12 cellular contexts compared by ENCODE assay signal in the genomic region with DNA sequence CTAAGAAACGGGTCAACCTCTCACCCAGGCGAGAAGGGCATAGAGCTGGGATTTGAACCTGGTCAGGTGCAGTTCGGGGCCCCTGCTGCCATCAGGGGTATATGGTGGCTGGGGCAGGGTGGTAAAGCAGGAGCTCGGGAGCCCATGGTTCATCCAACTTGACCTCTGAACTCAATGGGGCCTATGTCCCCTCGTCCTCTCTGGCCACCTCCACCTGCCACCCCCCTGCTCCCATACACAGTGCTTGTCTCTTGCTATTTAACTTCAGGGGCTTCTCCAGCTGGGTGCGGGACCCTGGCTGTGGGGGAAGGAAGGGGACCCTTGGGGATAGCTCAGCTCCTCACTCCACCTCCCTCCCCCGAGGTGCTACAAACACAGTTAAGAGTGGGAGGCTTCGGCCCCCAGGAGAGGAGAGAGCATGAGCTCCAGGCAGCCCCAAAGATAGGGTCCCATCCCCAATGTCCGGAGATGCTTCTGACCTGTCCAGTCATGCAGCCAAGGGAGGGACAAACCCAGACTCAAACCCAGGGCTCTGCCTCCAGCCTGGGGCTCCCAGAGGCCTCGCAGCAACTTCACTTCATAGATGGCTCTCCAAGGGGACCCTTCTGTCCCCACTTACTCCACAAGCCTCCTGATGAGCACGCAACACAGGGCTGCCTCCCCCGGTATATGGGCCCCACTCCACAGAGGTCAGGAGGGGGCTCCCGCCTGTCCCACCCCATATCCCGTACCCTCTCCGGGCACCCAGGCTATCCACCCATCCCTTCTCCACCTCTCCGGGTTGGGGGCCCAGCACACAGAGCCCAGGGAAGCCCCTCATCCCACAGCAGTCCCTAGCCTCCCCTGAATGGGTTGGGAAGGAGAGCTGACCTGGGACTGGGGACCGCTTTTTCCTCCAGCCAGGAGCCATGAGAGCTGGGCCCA. TPM values are rescaled to one million over a fixed set of nuclear protein-coding genes. Genes with fewer than 3 reads are reported as not detected.
A peak's percentile ranks its signal among the peaks of the same experiment; 100 is the strongest.
DNase-seq lines count a peak whose midpoint lies in the region; ATAC-seq, FAIRE-seq and TF ChIP-seq lines count a peak whose summit lies in the region.
"Had no signal": no experiment of that assay in that cellular context is flagged by ENCODE, and none has a peak within 500 bp of the region (broad histone marks: within the 10 kb centered on the region; RNA-seq: fewer than 3 reads in every experiment).

No MANE protein-coding gene starts in this region.

- H3K4me3 Mint-ChIP-seq in activated naive CD4-positive, alpha-beta T cell treated with anti-CD3 and anti-CD28 coated beads, Interleukin-2, amount 50 U/mL, for 24 hours: peak overlapping the region; percentile 90

- H3K36me3 ChIP-seq in BE2C: no peaks in the 10 kb centered on the region

- no peaks in the 10 kb centered on the region for H3K4me1 ChIP-seq in BE2C

- H3K27me3 Mint-ChIP-seq in activated naive CD4-positive, alpha-beta T cell treated with anti-CD3 and anti-CD28 coated beads, Interleukin-2, amount 50 U/mL, for 24 hours: no peaks in the 10 kb centered on the region

- peak; percentile 12 for ATAC-seq in GM18502 (IDR thresholded peaks at IDR 0.05; ENCODE audit: poor library complexity, unreplicated experiment)
- ATAC-seq in HG02571 (IDR thresholded peaks at IDR 0.05; ENCODE audit: unreplicated experiment): peak; percentile 10

- H3K9me3 ChIP-seq in BE2C: no peaks in the 10 kb centered on the region

- H3K27me3 ChIP-seq in BE2C: no peaks in the 10 kb centered on the region

- FAIRE-seq in RCC 7860 (lab: Jason Lieb, UNC): no peak
- FAIRE-seq: HTR-8/SVneo had no signal

- peak overlapping the region; percentile 97 for H3K27ac Mint-ChIP-seq in activated naive CD4-positive, alpha-beta T cell treated with anti-CD3 and anti-CD28 coated beads, Interleukin-2, amount 50 U/mL, for 24 hours

- H3K4me3 ChIP-seq in skin epidermis (peak overlapping the region; percentile 14 to 40 (median 28)), BE2C (ENCODE audit: low read depth, low read length) (no peak overlapping the region)

- H3K9me3 Mint-ChIP-seq in activated naive CD4-positive, alpha-beta T cell treated with anti-CD3 and anti-CD28 coated beads, Interleukin-2, amount 50 U/mL, for 24 hours: no peaks in the 10 kb centered on the region

- peak overlapping the region in 17 of 21 experiments; percentile 31 to 92 (median 66) for H3K27ac ChIP-seq in skin epidermis

- peaks cover 3% of the 10 kb centered on the region for H3K36me3 Mint-ChIP-seq in activated naive CD4-positive, alpha-beta T cell treated with anti-CD3 and anti-CD28 coated beads, Interleukin-2, amount 50 U/mL, for 24 hours

- TF ChIP-seq CTCF in BE2C (IDR thresholded peaks at IDR 0.05; ENCODE audit: low read depth, low read length): no peak

- peaks cover 75% of the 10 kb centered on the region for H3K4me1 Mint-ChIP-seq in activated naive CD4-positive, alpha-beta T cell treated with anti-CD3 and anti-CD28 coated beads, Interleukin-2, amount 50 U/mL, for 24 hours

- DNase-seq in NCI-H2171 treated with DMSO at 0.1 percent for 48 hours (lab: John Stamatoyannopoulos, UW): no peak
- no peak for DNase-seq in RCC 7860 (ENCODE audit: low spot score)
- DNase-seq in BE2C: no peak
- DNase-seq in NCI-H1436 (lab: John Stamatoyannopoulos, UW): no peak
- DNase-seq: DMS79, SW 1271 had no signal

RNA-seq across cellular contexts. Expression of gene IL2RB, which starts 0.7 kb away (rescaled TPM):
- 1.8 TPM for polyA plus RNA-seq in BE2C (2012; ENCODE audit: insufficient read depth, insufficient read length, low read depth)

RNA-seq across cellular contexts. Expression of gene C1QTNF6, which starts 39.0 kb away (rescaled TPM):
- polyA plus RNA-seq in BE2C (2012; ENCODE audit: insufficient read depth, insufficient read length, low read depth): 9.3 TPM

RNA-seq across cellular contexts. Expression of gene TMPRSS6, which starts 39.5 kb away (rescaled TPM):
- 0.74 TPM for polyA plus RNA-seq in BE2C (2012; ENCODE audit: insufficient read depth, insufficient read length, low read depth)
- polyA plus RNA-seq: fibroblast of lung had no signal
